ENCODE assay signal across 12 cellular contexts in the genomic region with DNA sequence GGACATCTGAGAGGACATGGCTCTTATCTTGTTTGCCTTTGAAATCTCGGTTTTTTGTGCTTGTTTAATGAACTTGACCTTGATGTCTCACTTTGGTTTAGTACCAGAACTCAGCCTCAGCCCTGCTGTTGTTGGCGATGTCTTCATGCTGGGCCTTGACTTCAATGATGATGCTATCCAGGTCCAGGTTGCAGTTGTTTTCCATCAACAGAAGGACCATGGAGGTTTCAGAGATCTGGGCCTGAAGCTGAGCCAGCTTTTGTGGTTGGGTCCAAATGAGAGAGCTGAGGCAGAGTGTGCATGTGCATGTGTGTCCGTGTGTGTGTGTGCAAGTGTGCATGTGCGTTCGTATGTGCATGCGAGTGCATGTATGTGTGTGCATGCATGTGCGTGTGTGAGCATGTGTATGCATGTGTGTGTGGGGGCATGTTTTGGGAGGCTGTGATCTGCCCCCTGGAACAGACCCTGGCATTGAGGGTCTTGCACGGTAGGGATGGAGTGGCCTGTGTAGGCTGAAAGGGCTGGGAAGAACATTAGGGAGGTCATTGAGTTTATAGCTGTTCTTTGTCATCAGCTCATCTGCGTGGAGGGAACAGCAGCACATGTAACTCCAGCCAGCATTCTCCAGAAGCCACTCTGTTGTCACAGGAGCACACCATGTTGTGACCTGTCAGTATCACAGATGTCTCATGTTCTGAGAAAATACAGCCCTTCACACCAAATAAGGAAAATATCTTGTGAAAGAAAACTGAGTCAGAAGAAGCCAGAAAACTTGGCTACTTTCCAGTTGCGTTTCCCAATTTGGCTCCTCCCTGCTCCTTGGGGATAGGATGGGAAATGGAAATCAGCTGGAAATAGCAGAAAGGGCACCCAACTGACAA. TPM values are rescaled to one million over a fixed set of nuclear protein-coding genes. Genes with fewer than 3 reads are reported as not detected.
DNase-seq lines count a peak whose midpoint lies in the region; ATAC-seq and TF ChIP-seq lines count a peak whose summit lies in the region.
"Had no signal": no experiment of that assay in that cellular context is flagged by ENCODE, and none has a peak within 500 bp of the region (broad histone marks: within the 10 kb centered on the region; RNA-seq: fewer than 3 reads in every experiment).

No MANE protein-coding gene starts in this region.

- TF ChIP-seq CTCF in RWPE2 (IDR thresholded peaks at IDR 0.05; ENCODE audit: poor library complexity, severe bottlenecking): no peak
- TF ChIP-seq CTCF in glutamatergic neuron (IDR thresholded peaks at IDR 0.05; ENCODE audit: partially characterized antibody, unreplicated experiment): no peak
- no peak for TF ChIP-seq CTCF in retinal pigment epithelial cell (conservative IDR thresholded peaks at IDR 0.05; ENCODE audit: low read depth, low read length)
- TF ChIP-seq CTCF in nephron progenitor cell (IDR thresholded peaks at IDR 0.05): no peak

- peak; percentile 74 for ATAC-seq in RWPE2 (ENCODE audit: low read depth)
- ATAC-seq: Panc1 had no signal

- DNase-seq in ELR (ENCODE audit: low read depth) (peak; percentile 67), RWPE2 (ENCODE audit: low spot score) (no peak), glutamatergic neuron (no peak), retinal pigment epithelial cell (ENCODE audit: low read depth) (peak; percentile 2), T-helper 1 cell (no peak), NCI-H446 treated with DMSO at 0.1 percent for 48 hours (lab: John Stamatoyannopoulos, UW) (no peak), nephron progenitor cell (no peak)
- no peak for DNase-seq in stimulated activated CD4-positive, alpha-beta T cell treated with anti-CD3 and anti-CD28 coated beads, Interleukin-4, amount 100 ng/mL, for 1 hour
- DNase-seq: caudate nucleus, MG63 had no signal

- H3K4me1 Mint-ChIP-seq in glutamatergic neuron (ENCODE audit: low read depth, unreplicated experiment) (no peaks in the 10 kb centered on the region), nephron progenitor cell (peaks cover 22% of the 10 kb centered on the region)

- H3K4me3 Mint-ChIP-seq in glutamatergic neuron (ENCODE audit: unreplicated experiment): no peak overlapping the region
- no peak overlapping the region for H3K4me3 Mint-ChIP-seq in nephron progenitor cell

- H3K36me3 ChIP-seq in RWPE2 (ENCODE audit: low read depth): no peaks in the 10 kb centered on the region
- H3K36me3 ChIP-seq: MG63 had no signal

- H3K9me3 ChIP-seq in RWPE2 (ENCODE audit: severe bottlenecking): no peaks in the 10 kb centered on the region
- H3K9me3 ChIP-seq: MG63 had no signal

- no peaks in the 10 kb centered on the region for H3K27me3 ChIP-seq in RWPE2 (ENCODE audit: insufficient read depth, poor library complexity, severe bottlenecking)
- H3K27me3 ChIP-seq: MG63 had no signal

- no peak overlapping the region for H3K4me3 ChIP-seq in RWPE2 (ENCODE audit: severe bottlenecking)
- H3K4me3 ChIP-seq in retinal pigment epithelial cell (ENCODE audit: low read length): no peak overlapping the region
- H3K4me3 ChIP-seq: MG63 had no signal

- H3K27ac Mint-ChIP-seq in glutamatergic neuron (ENCODE audit: unreplicated experiment) (peak overlapping the region; percentile 4), nephron progenitor cell (no peak overlapping the region)

- H3K4me1 ChIP-seq in RWPE2 (ENCODE audit: insufficient read depth, poor library complexity, severe bottlenecking): peaks cover 7% of the 10 kb centered on the region

- H3K27me3 Mint-ChIP-seq in glutamatergic neuron (ENCODE audit: unreplicated experiment) (peaks cover 11% of the 10 kb centered on the region), nephron progenitor cell (ENCODE audit: low read depth, poor library complexity) (no peaks in the 10 kb centered on the region)

- H3K36me3 Mint-ChIP-seq in glutamatergic neuron (ENCODE audit: unreplicated experiment) (peaks cover 5% of the 10 kb centered on the region), nephron progenitor cell (ENCODE audit: low read depth) (no peaks in the 10 kb centered on the region)

- H3K27ac ChIP-seq in RWPE2 (ENCODE audit: poor library complexity, severe bottlenecking): peak overlapping the region; percentile 41

- peaks cover 6% of the 10 kb centered on the region for H3K9me3 Mint-ChIP-seq in glutamatergic neuron (ENCODE audit: unreplicated experiment)
- H3K9me3 Mint-ChIP-seq in nephron progenitor cell: peaks cover 1% of the 10 kb centered on the region

RNA-seq across cellular contexts. Expression of gene KRT82, which starts 10.0 kb away (rescaled TPM):
- total RNA-seq in glutamatergic neuron (ENCODE audit: unreplicated experiment): not detected
- total RNA-seq: activated CD8-positive, alpha-beta memory T cell treated with anti-CD3 and anti-CD28 coated beads for 36 hours had no signal

RNA-seq across cellular contexts. Expression of gene KRT75, which starts 18.1 kb away (rescaled TPM):
- total RNA-seq in glutamatergic neuron (ENCODE audit: unreplicated experiment): not detected
- total RNA-seq: activated CD8-positive, alpha-beta memory T cell treated with anti-CD3 and anti-CD28 coated beads for 36 hours had no signal

RNA-seq across cellular contexts. Expression of gene KRT84, which starts 30.7 kb away (rescaled TPM):
- not detected for total RNA-seq in glutamatergic neuron (ENCODE audit: unreplicated experiment)
- total RNA-seq: activated CD8-positive, alpha-beta memory T cell treated with anti-CD3 and anti-CD28 coated beads for 36 hours had no signal

RNA-seq across cellular contexts. Expression of gene KRT6B, which starts 35.8 kb away (rescaled TPM):
- total RNA-seq in glutamatergic neuron (ENCODE audit: unreplicated experiment): not detected
- total RNA-seq: activated CD8-positive, alpha-beta memory T cell treated with anti-CD3 and anti-CD28 coated beads for 36 hours had no signal

RNA-seq across cellular contexts. Expression of gene KRT85, which starts 48.8 kb away (rescaled TPM):
- total RNA-seq in glutamatergic neuron (ENCODE audit: unreplicated experiment): not detected
- total RNA-seq: activated CD8-positive, alpha-beta memory T cell treated with anti-CD3 and anti-CD28 coated beads for 36 hours had no signal

Comparison
In these comparisons a context has a peak if more than half of its experiments do, and no peak if none do; other contexts are left out.
1. DNase-seq: peak in ELR (single experiment) and retinal pigment epithelial cell (single experiment); none in RWPE2 (single experiment), glutamatergic neuron (single experiment), T-helper 1 cell (0 of 5), NCI-H446 treated with DMSO at 0.1 percent for 48 hours (single experiment), nephron progenitor cell (single experiment) and stimulated activated CD4-positive, alpha-beta T cell treated with anti-CD3 and anti-CD28 coated beads, Interleukin-4, amount 100 ng/mL, for 1 hour (single experiment).